Comparison of ENCODE assay signal across 8 cellular contexts in the genomic region with DNA sequence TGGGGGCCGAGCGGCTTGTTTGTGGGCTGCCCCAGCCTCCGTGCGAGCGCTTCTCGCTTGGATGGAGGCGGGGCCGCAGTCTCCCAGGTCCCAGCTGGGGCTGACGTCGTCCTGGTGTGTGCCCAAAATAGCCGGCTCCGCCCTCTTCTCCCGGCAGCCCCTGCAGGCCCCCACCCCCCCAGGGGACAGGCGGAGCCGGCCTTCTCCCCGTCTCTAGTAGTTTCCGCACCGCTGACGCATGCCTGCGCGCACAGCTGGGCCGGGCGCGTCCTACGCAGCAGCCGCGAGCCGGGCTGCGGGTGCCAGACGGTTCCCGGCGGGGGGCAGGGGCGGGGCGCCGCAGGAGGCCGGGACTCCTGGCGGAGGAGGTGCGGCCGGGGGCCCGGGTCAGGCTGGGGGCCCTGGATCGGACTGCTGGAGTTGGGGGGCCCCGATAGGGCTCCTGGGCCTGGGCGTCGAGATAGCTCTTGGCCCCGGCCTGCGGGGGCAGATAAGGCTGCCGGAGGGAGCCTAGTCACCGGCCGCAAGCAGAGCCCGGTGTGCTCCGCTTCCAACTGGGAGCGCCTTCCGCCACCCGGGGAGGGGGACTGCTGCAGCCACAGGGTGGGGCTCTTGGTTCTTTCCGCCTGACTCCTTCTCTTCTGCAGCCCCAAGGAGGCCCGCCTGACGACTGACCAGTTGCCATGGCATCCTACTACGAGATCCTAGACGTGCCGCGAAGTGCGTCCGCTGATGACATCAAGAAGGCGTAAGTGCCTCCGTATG. TPM values are rescaled to one million over a fixed set of nuclear protein-coding genes. Genes with fewer than 3 reads are reported as not detected.
DNase-seq lines count a peak whose midpoint lies in the region; ATAC-seq, FAIRE-seq and TF ChIP-seq lines count a peak whose summit lies in the region.

A gene (plus strand): TSS at position 216 of the 765 bp plus-strand sequence. CDS start 468 bp downstream, at position 684.

- peak within 1 kb of the TSS; percentile 88 to 97 for H3K27ac ChIP-seq in small intestine (ENCODE audit: low read depth in 1 of 2, low read length in 1 of 2)

- H3K4me1 ChIP-seq in small intestine (ENCODE audit: control insufficient read depth in 2 of 2, insufficient read depth in 1 of 2, low read depth in 1 of 2, low read length in 1 of 2), result peaks cover 0 to 6% of the 10 kb centered on the region in 2 donors

- H3K9me3 ChIP-seq in small intestine (ENCODE audit: control insufficient read depth, low read depth), result no peaks in the 10 kb centered on the region

- 0 to 1% (median 0%) methylated on average over 43 to 65 of the region's 65 CpGs for WGBS in small intestine, 3 donors

- peak within 1 kb of the TSS; percentile 78 for H3K4me3 ChIP-seq in AG04449 (ENCODE audit: low read depth, low read length)
- peak within 1 kb of the TSS; percentile 61 for H3K4me3 ChIP-seq in WI38 (ENCODE audit: low read depth, low read length)
- peak within 1 kb of the TSS; percentile 49 for H3K4me3 ChIP-seq in bronchial epithelial cell (ENCODE audit: low read depth, low read length)
- H3K4me3 ChIP-seq in small intestine (ENCODE audit: low read depth in 1 of 2, low read length in 2 of 2), result peak within 1 kb of the TSS; percentile 60 to 74

- ATAC-seq in GM18907 (IDR thresholded peaks at IDR 0.05; ENCODE audit: unreplicated experiment), result peak; percentile 87
- ATAC-seq in HG03159 (IDR thresholded peaks at IDR 0.05; ENCODE audit: unreplicated experiment), result peak; percentile 86

- CTCF ChIA-PET in AG04449 (lab: Yijun Ruan, JAX), result interaction anchor here (0.9 to 21.6 kb wide), 15 partner anchors 11 to 250 kb away, joined by 3 to 691 read pairs (median 7); a partner anchor contains a TSS

- H3K36me3 ChIP-seq in bronchial epithelial cell (ENCODE audit: control insufficient read depth, insufficient read depth, low read length) (peaks cover 19% of the 10 kb centered on the region), small intestine (ENCODE audit: control insufficient read depth in 2 of 2, insufficient read depth in 2 of 2, low read length in 2 of 2) (peaks cover 4 to 7% of the 10 kb centered on the region in 2 donors)

- H3K27me3 ChIP-seq in bronchial epithelial cell (ENCODE audit: control insufficient read depth, insufficient read depth, low read length), result no peaks in the 10 kb centered on the region
- no peaks in the 10 kb centered on the region for H3K27me3 ChIP-seq in small intestine (ENCODE audit: control insufficient read depth in 2 of 2, insufficient read depth in 2 of 2, low read length in 2 of 2)

- POLR2A ChIA-PET in AG04449 (lab: Yijun Ruan, JAX), result interaction anchor here (0.6 to 3.1 kb wide), 13 partner anchors 9 to 103 kb away, joined by 3 to 17 read pairs (median 4); a partner anchor contains a TSS

- FAIRE-seq in bronchial epithelial cell (lab: Jason Lieb, UNC), result no peak
- FAIRE-seq in small intestine (lab: Jason Lieb, UNC), result no peak

- DNase-seq in AG04449 (ENCODE audit: low read depth, low spot score), result peak; percentile 93
- peak; percentile 96 for DNase-seq in NCI-H2227 treated with DMSO at 0.1 percent for 48 hours (lab: John Stamatoyannopoulos, UW)
- peak; percentile 97 for DNase-seq in bronchial epithelial cell (ENCODE audit: low read depth)
- DNase-seq in iPS-NIHi11 (ENCODE audit: low spot score), result peak; percentile 99
- peak; percentile 98 for DNase-seq in small intestine

- peak; percentile 2 for TF ChIP-seq CTCF in AG04449 (IDR thresholded peaks at IDR 0.05; ENCODE audit: insufficient read depth, low read length, missing control alignments)
- no peak for TF ChIP-seq CTCF in WI38 (IDR thresholded peaks at IDR 0.05; ENCODE audit: low read depth, low read length)
- TF ChIP-seq CTCF in bronchial epithelial cell (IDR thresholded peaks at IDR 0.05; ENCODE audit: insufficient read depth, low read length, severe bottlenecking), result peak; percentile 20

RNA-seq across cellular contexts. Expression of the gene that starts here (rescaled TPM):
- 57.6 and 60.0 TPM in 2 replicates for total RNA-seq in bronchial epithelial cell
- polyA plus RNA-seq in small intestine, result 10 to 100 TPM; 54.3 to 65.8 (median 61.1) TPM

Comparison
In these comparisons a context has a peak if more than half of its experiments do, and no peak if none do; other contexts are left out.
1. Peak in every context shown above with its lines: DNase-seq, ATAC-seq, H3K4me3 ChIP-seq and H3K27ac ChIP-seq.